ENCODE assay signal across 8 cellular contexts in genomic region chr20:63216041-63216848, GRCh38. TPM values are rescaled to one million over a fixed set of nuclear protein-coding genes. Genes with fewer than 3 reads are reported as not detected.
DNase-seq lines count a peak whose midpoint lies in the region; ATAC-seq, FAIRE-seq and TF ChIP-seq lines count a peak whose summit lies in the region.

Gene YTHDF1, minus strand, starts transcription at chr20:63216131. Its CDS starts 239 bp downstream, at chr20:63215892.

- peaks cover 38% of the 10 kb centered on the region for H3K36me3 ChIP-seq in WERI-Rb-1
- H3K36me3 ChIP-seq in breast epithelium: no peaks in the 10 kb centered on the region
- H3K36me3 ChIP-seq in small intestine (ENCODE audit: control insufficient read depth in 2 of 2, insufficient read depth in 2 of 2, low read length in 2 of 2): peaks cover 2 to 3% of the 10 kb centered on the region in 2 donors

- H3K4me1 ChIP-seq in breast epithelium (no peaks in the 10 kb centered on the region), small intestine (ENCODE audit: control insufficient read depth in 2 of 2, insufficient read depth in 1 of 2, low read depth in 1 of 2, low read length in 1 of 2) (peaks cover 4 to 17% of the 10 kb centered on the region in 2 donors)

- WGBS in small intestine, 3 donors: 1 to 2% (median 1%) methylated on average over 67 to 96 of the region's 96 CpGs

- POLR2A ChIA-PET in AG04450 (lab: Yijun Ruan, JAX): no interaction called here

- peak within 1 kb of the TSS; percentile 77 for H3K4me3 ChIP-seq in AG04450 (ENCODE audit: low read depth, low read length)
- H3K4me3 ChIP-seq in WERI-Rb-1 (ENCODE audit: low read depth, low read length): peak within 1 kb of the TSS; percentile 70
- peak within 1 kb of the TSS; percentile 93 to 97 (median 96) for H3K4me3 ChIP-seq in breast epithelium
- peak within 1 kb of the TSS; percentile 83 to 98 for H3K4me3 ChIP-seq in small intestine (ENCODE audit: low read depth in 1 of 2, low read length in 2 of 2)

- TF ChIP-seq POLR2A in breast epithelium (IDR thresholded peaks at IDR 0.05): no peak

- H3K9me3 ChIP-seq in AG04450 (ENCODE audit: control insufficient read depth, insufficient read depth, low read length) (no peaks in the 10 kb centered on the region), WERI-Rb-1 (ENCODE audit: severe bottlenecking) (no peaks in the 10 kb centered on the region), breast epithelium (no peaks in the 10 kb centered on the region), small intestine (ENCODE audit: control insufficient read depth, low read depth) (no peaks in the 10 kb centered on the region)

- TF ChIP-seq CTCF in AG04450 (IDR thresholded peaks at IDR 0.05; ENCODE audit: low read depth, low read length): no peak
- TF ChIP-seq CTCF in WERI-Rb-1 (IDR thresholded peaks at IDR 0.05; ENCODE audit: low read depth, low read length): no peak
- no peak for TF ChIP-seq CTCF in breast epithelium (IDR thresholded peaks at IDR 0.05)

- intact Hi-C loops in breast epithelium (cut with DNase I; ENCODE audit: low total_unique reads): no loop called here

- H3K27ac ChIP-seq in AG04450 (ENCODE audit: low read depth, low read length) (peak within 1 kb of the TSS; percentile 31), WERI-Rb-1 (peak within 1 kb of the TSS; percentile 94), breast epithelium (peak within 1 kb of the TSS; percentile 91), small intestine (ENCODE audit: low read depth in 1 of 2, low read length in 1 of 2) (peak within 1 kb of the TSS; percentile 77 to 80)

- ATAC-seq in GM18909 (IDR thresholded peaks at IDR 0.05; ENCODE audit: poor library complexity, unreplicated experiment) (peak; percentile 84), HG03159 (IDR thresholded peaks at IDR 0.05; ENCODE audit: unreplicated experiment) (peak; percentile 83)

- DNase-seq in AG04450 (ENCODE audit: low read depth, low spot score) (peak; percentile 68), NCI-H2227 (lab: John Stamatoyannopoulos, UW; ENCODE audit: unreplicated experiment) (peak; percentile 99), WERI-Rb-1 (peak; percentile 96), breast epithelium (ENCODE audit: low spot score in 2 of 2) (peak; percentile 96 to 97), iPS-NIHi11 (ENCODE audit: low spot score) (peak; percentile 99), small intestine (peak; percentile 97)

- CTCF ChIA-PET in AG04450 (lab: Charles Lee): interaction anchor here (2.3 to 6.2 kb wide), 2 partner anchors 8 to 15 kb away, joined by 17 to 59 read pairs; no protein-coding TSS in a partner anchor

- FAIRE-seq in small intestine (lab: Jason Lieb, UNC): no peak

- H3K27me3 ChIP-seq in AG04450 (ENCODE audit: control insufficient read depth, insufficient read depth, low read length) (peaks cover 12% of the 10 kb centered on the region), WERI-Rb-1 (ENCODE audit: insufficient read depth, low read depth, severe bottlenecking) (no peaks in the 10 kb centered on the region), breast epithelium (no peaks in the 10 kb centered on the region), small intestine (ENCODE audit: control insufficient read depth in 2 of 2, insufficient read depth in 2 of 2, low read length in 2 of 2) (no peaks in the 10 kb centered on the region)

RNA-seq across cellular contexts. Expression of gene YTHDF1, which starts in this region (rescaled TPM):
- polyA plus RNA-seq in AG04450 (2011; rRNA removed) (22.3 and 22.4 TPM in 2 replicates), small intestine (10 to 100 TPM; 20.3 to 23.3 (median 22.5) TPM)
- 21.9 and 25.5 TPM in 2 replicates for polyA minus RNA-seq in AG04450 (2011; rRNA and poly(A)+ RNA removed)
- 10 to 100 TPM; 23.0 to 32.8 (median 28.2) TPM for total RNA-seq in breast epithelium

Comparison
In these comparisons a context has a peak if more than half of its experiments do, and no peak if none do; other contexts are left out.
1. Peak in every context shown above with its lines: DNase-seq, ATAC-seq, H3K4me3 ChIP-seq and H3K27ac ChIP-seq.
2. H3K27ac ChIP-seq: peak in every context shown above with its lines; median percentile 94 in WERI-Rb-1; 91 in breast epithelium; 78 in small intestine; 31 in AG04450.